19 cellular contexts compared by ENCODE assay signal in the genomic region with DNA sequence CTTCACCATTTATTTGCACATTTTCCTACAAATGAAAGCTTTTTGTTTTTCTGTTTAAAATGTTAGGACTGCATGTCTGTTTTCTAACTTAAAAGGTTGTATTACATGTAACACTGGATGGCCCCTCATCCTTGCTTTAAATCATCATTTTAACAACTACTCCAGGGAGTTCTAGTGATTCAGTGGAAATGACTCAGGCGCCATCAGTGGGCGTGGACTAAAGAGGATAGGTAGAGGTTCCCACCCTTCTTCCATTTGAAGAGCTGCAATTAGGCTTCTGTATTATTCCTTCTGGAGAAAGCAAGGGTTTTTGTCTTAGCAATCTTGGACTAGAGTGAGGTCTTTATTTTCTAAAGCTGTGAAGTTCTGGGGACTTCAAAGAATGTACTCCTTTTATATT.
"Had no signal": no experiment of that assay in that cellular context is flagged by ENCODE, and none has a peak within 500 bp of the region (broad histone marks: within the 10 kb centered on the region; RNA-seq: fewer than 3 reads in every experiment).

No MANE protein-coding gene starts in this region.

- H3K27me3 ChIP-seq: adrenal gland, spleen, thyroid gland had no signal

- H3K4me1 ChIP-seq: adrenal gland, spleen had no signal

- H3K9me3 Mint-ChIP-seq: activated naive CD4-positive, alpha-beta T cell treated with anti-CD3 and anti-CD28 coated beads, Interleukin-2, amount 50 U/mL, for 72 hours had no signal

- FAIRE-seq: endothelial cell of umbilical vein had no signal

- ATAC-seq: activated naive CD4-positive, alpha-beta T cell treated with anti-CD3 and anti-CD28 coated beads, Interleukin-2, amount 50 U/mL, for 72 hours had no signal

- H3K4me3 ChIP-seq: adrenal gland, left ventricle myocardium inferior, spleen, thyroid gland had no signal

- H3K27ac ChIP-seq: adrenal gland, left ventricle myocardium inferior, spleen, thyroid gland, WERI-Rb-1 had no signal

- H3K27ac Mint-ChIP-seq: activated naive CD4-positive, alpha-beta T cell treated with anti-CD3 and anti-CD28 coated beads, Interleukin-2, amount 50 U/mL, for 72 hours had no signal

- H3K36me3 ChIP-seq: adrenal gland, left ventricle myocardium inferior, spleen, thyroid gland, WERI-Rb-1 had no signal

- H3K9me3 ChIP-seq: adrenal gland, left ventricle myocardium inferior, spleen, thyroid gland had no signal

- H3K36me3 Mint-ChIP-seq: activated naive CD4-positive, alpha-beta T cell treated with anti-CD3 and anti-CD28 coated beads, Interleukin-2, amount 50 U/mL, for 72 hours had no signal

- DNase-seq: activated CD4-positive, alpha-beta T cell treated with anti-CD3 and anti-CD28 coated beads for 1 hour; activated CD4-positive, alpha-beta T cell treated with anti-CD3 and anti-CD28 coated beads, Interleukin-2, amount 50 U/mL, for 48 hours; activated gamma-delta T cell; adrenal gland; dermis blood vessel endothelial cell; effector memory CD4-positive, alpha-beta T cell; foreskin fibroblast; glutamatergic neuron; left ventricle myocardium inferior; occipital lobe; posterior cingulate gyrus; spleen; stimulated activated CD8-positive, alpha-beta memory T cell treated with anti-CD3 and anti-CD28 coated beads, Interleukin-4, amount 100 ng/mL, for 48 hours; stimulated activated naive CD4-positive, alpha-beta T cell; T-helper 2 cell; thyroid gland; WERI-Rb-1 had no signal
